In the genomic region with DNA sequence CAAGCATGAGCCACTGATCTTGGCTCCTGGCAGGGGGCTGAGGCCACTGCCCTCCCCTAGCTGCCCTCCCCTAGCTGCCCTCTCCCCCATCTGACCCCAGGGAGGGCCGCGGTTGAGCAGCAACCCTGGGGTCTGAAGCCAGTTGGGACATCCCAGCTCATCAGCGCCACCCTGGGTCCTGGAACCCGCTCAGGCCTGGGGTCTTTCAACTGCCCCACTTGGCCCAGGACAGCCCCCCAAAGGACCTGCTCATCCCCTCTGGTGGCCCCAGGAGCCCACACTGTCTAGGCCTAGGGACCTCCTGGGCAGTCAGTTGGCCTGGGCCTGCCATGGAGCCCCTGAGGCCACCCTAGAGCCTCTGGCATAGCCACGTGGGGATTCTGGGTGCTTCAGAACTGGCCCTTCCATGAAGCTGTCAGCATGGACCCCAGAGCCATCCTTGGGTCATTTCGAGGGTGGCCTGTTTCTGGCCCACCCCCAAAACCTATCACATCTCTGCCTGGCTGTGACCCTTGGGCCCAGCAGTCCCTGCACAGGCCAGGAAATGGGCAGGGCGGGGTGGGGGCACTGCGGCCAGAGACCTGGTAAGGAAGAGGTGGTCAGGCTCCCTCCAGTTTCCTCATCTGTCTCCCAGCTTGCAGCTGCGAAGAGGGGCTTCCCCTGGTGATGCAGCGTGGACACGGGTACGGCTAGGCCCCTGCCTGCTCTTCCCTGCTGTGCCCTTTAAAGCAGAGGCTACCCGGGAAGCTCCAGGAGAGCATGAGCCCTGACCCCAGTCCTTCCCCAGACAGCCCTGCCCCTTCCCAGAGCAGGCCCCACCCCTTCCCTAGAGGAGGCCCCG, we compare ENCODE assay signal across 22 cellular contexts. TPM values are rescaled to one million over a fixed set of nuclear protein-coding genes. Genes with fewer than 3 reads are reported as not detected.
A peak's percentile ranks its signal among the peaks of the same experiment; 100 is the strongest.
DNase-seq lines count a peak whose midpoint lies in the region; ATAC-seq and TF ChIP-seq lines count a peak whose summit lies in the region.
"Had no signal": no experiment of that assay in that cellular context is flagged by ENCODE, and none has a peak within 500 bp of the region (broad histone marks: within the 10 kb centered on the region; RNA-seq: fewer than 3 reads in every experiment).

No MANE protein-coding gene starts in this region.

- peak; percentile 54 for DNase-seq in activated effector memory CD4-positive, alpha-beta T cell treated with anti-CD3 and anti-CD28 coated beads, Interleukin-2, amount 50 U/mL, for 16 hours
- no peak for DNase-seq in activated effector memory CD4-positive, alpha-beta T cell treated with Interleukin-2 at 50 U/mL for 16 hours
- DNase-seq in RWPE2 (ENCODE audit: low spot score) = peak; percentile 41
- peak; percentile 26 for DNase-seq in islet precursor cell
- peak; percentile 53 for DNase-seq in sigmoid colon
- DNase-seq in NCI-H524 (lab: John Stamatoyannopoulos, UW) = no peak
- DNase-seq in hippocampal formation (lab: John Stamatoyannopoulos, UW) = no peak
- DNase-seq in CD8-positive, alpha-beta T cell = no peak
- DNase-seq: activated CD4-positive, alpha-beta T cell treated with anti-CD3 and anti-CD28 coated beads, Interleukin-2, amount 10 ng/mL, durations not matched to agents 24 days and 14 days; activated naive CD8-positive, alpha-beta T cell treated with anti-CD3 and anti-CD28 coated beads, Interleukin-2, amount 10 ng/mL, durations not matched to agents 7 days and 5 days; AML-193; DMS79; Karpas-422; NCI-H1436 treated with DMSO at 0.1 percent for 48 hours; NCI-H510A treated with DMSO at 0.1 percent for 48 hours; substantia nigra had no signal

- H3K4me1 ChIP-seq in RWPE2 (ENCODE audit: insufficient read depth, poor library complexity, severe bottlenecking) (no peaks in the 10 kb centered on the region), sigmoid colon (no peaks in the 10 kb centered on the region)
- H3K4me1 ChIP-seq in CD8-positive, alpha-beta T cell (ENCODE audit: insufficient read depth, low read length) = no peaks in the 10 kb centered on the region
- H3K4me1 ChIP-seq: neural progenitor cell, prostate gland had no signal

- intact Hi-C loops in sigmoid colon (cut with DNase I) = no loop called here
- intact Hi-C loops in CD8-positive, alpha-beta T cell (cut with DNase I, micrococcal nuclease) = no loop called here

- TF ChIP-seq POLR2A in sigmoid colon (IDR thresholded peaks at IDR 0.05) = no peak

- whole genome bisulfite sequencing in sigmoid colon, 2 donors = 84 to 94% methylated on average over 14 of the region's 14 CpGs

- H3K27me3 ChIP-seq in RWPE2 (ENCODE audit: insufficient read depth, poor library complexity, severe bottlenecking) (no peaks in the 10 kb centered on the region), sigmoid colon (peaks cover 0 to 34% (median 6%) of the 10 kb centered on the region in 3 donors)
- no peaks in the 10 kb centered on the region for H3K27me3 ChIP-seq in CD8-positive, alpha-beta T cell (ENCODE audit: insufficient read depth, low read length)

- H3K36me3 Mint-ChIP-seq in CD8-positive, alpha-beta T cell = no peaks in the 10 kb centered on the region
- H3K36me3 Mint-ChIP-seq: activated naive CD8-positive, alpha-beta T cell treated with anti-CD3 and anti-CD28 coated beads, Interleukin-2, amount 10 ng/mL, durations not matched to agents 7 days and 5 days; neural progenitor cell had no signal

- no peak for TF ChIP-seq EP300 in sigmoid colon (IDR thresholded peaks at IDR 0.05)

- no peak overlapping the region for H3K27ac Mint-ChIP-seq in CD8-positive, alpha-beta T cell
- H3K27ac Mint-ChIP-seq: activated CD4-positive, alpha-beta T cell treated with anti-CD3 and anti-CD28 coated beads, Interleukin-2, amount 10 ng/mL, durations not matched to agents 24 days and 14 days; activated naive CD8-positive, alpha-beta T cell treated with anti-CD3 and anti-CD28 coated beads, Interleukin-2, amount 10 ng/mL, durations not matched to agents 7 days and 5 days; neural progenitor cell had no signal

- CTCF ChIA-PET in CD8-positive, alpha-beta T cell (lab: Charles Lee) = no interaction called here

- no peaks in the 10 kb centered on the region for H3K9me3 ChIP-seq in RWPE2 (ENCODE audit: severe bottlenecking)
- H3K9me3 ChIP-seq in sigmoid colon = no peaks in the 10 kb centered on the region
- H3K9me3 ChIP-seq in CD8-positive, alpha-beta T cell (ENCODE audit: low read length) = no peaks in the 10 kb centered on the region
- H3K9me3 ChIP-seq: prostate gland had no signal

- ATAC-seq in RWPE2 (ENCODE audit: low read depth) = no peak
- ATAC-seq in CD8-positive, alpha-beta T cell = no peak

- no peaks in the 10 kb centered on the region for H3K9me3 Mint-ChIP-seq in CD8-positive, alpha-beta T cell
- H3K9me3 Mint-ChIP-seq: activated naive CD8-positive, alpha-beta T cell treated with anti-CD3 and anti-CD28 coated beads, Interleukin-2, amount 10 ng/mL, durations not matched to agents 7 days and 5 days; neural progenitor cell had no signal

- no peak overlapping the region for H3K4me3 Mint-ChIP-seq in CD8-positive, alpha-beta T cell
- H3K4me3 Mint-ChIP-seq: activated CD4-positive, alpha-beta T cell treated with anti-CD3 and anti-CD28 coated beads, Interleukin-2, amount 10 ng/mL, durations not matched to agents 24 days and 14 days; activated naive CD8-positive, alpha-beta T cell treated with anti-CD3 and anti-CD28 coated beads, Interleukin-2, amount 10 ng/mL, durations not matched to agents 7 days and 5 days; neural progenitor cell had no signal

- H3K27me3 Mint-ChIP-seq in CD8-positive, alpha-beta T cell (ENCODE audit: low read depth) = no peaks in the 10 kb centered on the region
- H3K27me3 Mint-ChIP-seq: activated CD4-positive, alpha-beta T cell treated with anti-CD3 and anti-CD28 coated beads, Interleukin-2, amount 10 ng/mL, durations not matched to agents 24 days and 14 days; activated naive CD8-positive, alpha-beta T cell treated with anti-CD3 and anti-CD28 coated beads, Interleukin-2, amount 10 ng/mL, durations not matched to agents 7 days and 5 days had no signal

- H3K27ac ChIP-seq in RWPE2 (ENCODE audit: poor library complexity, severe bottlenecking) (no peak overlapping the region), sigmoid colon (no peak overlapping the region)
- H3K27ac ChIP-seq in CD8-positive, alpha-beta T cell (ENCODE audit: low read depth, low read length) = no peak overlapping the region
- H3K27ac ChIP-seq: neural progenitor cell, prostate gland had no signal

- H3K36me3 ChIP-seq in RWPE2 (ENCODE audit: low read depth) (no peaks in the 10 kb centered on the region), sigmoid colon (no peaks in the 10 kb centered on the region)
- no peaks in the 10 kb centered on the region for H3K36me3 ChIP-seq in CD8-positive, alpha-beta T cell (ENCODE audit: insufficient read depth, low read length)
- H3K36me3 ChIP-seq: neural progenitor cell, prostate gland had no signal

- POLR2A ChIA-PET in CD8-positive, alpha-beta T cell (lab: Charles Lee) = no interaction called here

- no peak overlapping the region for H3K4me3 ChIP-seq in RWPE2 (ENCODE audit: severe bottlenecking)
- no peak overlapping the region for H3K4me3 ChIP-seq in sigmoid colon
- H3K4me3 ChIP-seq in CD8-positive, alpha-beta T cell (ENCODE audit: low read depth, low read length) = no peak overlapping the region
- H3K4me3 ChIP-seq: neural progenitor cell, prostate gland had no signal

- H3K4me1 Mint-ChIP-seq in CD8-positive, alpha-beta T cell (ENCODE audit: low read depth) = peaks cover 3% of the 10 kb centered on the region
- H3K4me1 Mint-ChIP-seq: activated CD4-positive, alpha-beta T cell treated with anti-CD3 and anti-CD28 coated beads, Interleukin-2, amount 10 ng/mL, durations not matched to agents 24 days and 14 days; activated naive CD8-positive, alpha-beta T cell treated with anti-CD3 and anti-CD28 coated beads, Interleukin-2, amount 10 ng/mL, durations not matched to agents 7 days and 5 days; neural progenitor cell had no signal

- no peak for TF ChIP-seq CTCF in RWPE2 (IDR thresholded peaks at IDR 0.05; ENCODE audit: poor library complexity, severe bottlenecking)
- TF ChIP-seq CTCF in sigmoid colon (IDR thresholded peaks at IDR 0.05) = no peak
- no peak for TF ChIP-seq CTCF in CD8-positive, alpha-beta T cell (IDR thresholded peaks at IDR 0.05)

RNA-seq across cellular contexts. Expression of a gene that starts 37.9 kb away (rescaled TPM):
- 1 to 10 TPM in 3 of 4 donors, not detected in 1; 2.5 to 8.0 (median 2.9) TPM for total RNA-seq in sigmoid colon
- 100 to 1,000 TPM in 1 of 3 donors, 10 to 100 TPM in 2; 22.8 to 248 (median 40.2) TPM for polyA plus RNA-seq in sigmoid colon
- not detected for total RNA-seq in CD8-positive, alpha-beta T cell
- total RNA-seq: activated CD4-positive, alpha-beta T cell treated with anti-CD3 and anti-CD28 coated beads, Interleukin-2, amount 10 ng/mL, durations not matched to agents 24 days and 14 days; activated naive CD8-positive, alpha-beta T cell treated with anti-CD3 and anti-CD28 coated beads, Interleukin-2, amount 10 ng/mL, durations not matched to agents 7 days and 5 days; H4; liver; skeletal muscle tissue; urinary bladder had no signal

RNA-seq across cellular contexts. Expression of a gene that starts 45.2 kb away (rescaled TPM):
- under 1 TPM in 1 of 4 donors, not detected in 3; under 0.01 TPM for total RNA-seq in sigmoid colon
- under 1 TPM in 2 of 3 donors, not detected in 1; under 0.01 to 0.09 TPM for polyA plus RNA-seq in sigmoid colon
- not detected for total RNA-seq in CD8-positive, alpha-beta T cell
- total RNA-seq: activated CD4-positive, alpha-beta T cell treated with anti-CD3 and anti-CD28 coated beads, Interleukin-2, amount 10 ng/mL, durations not matched to agents 24 days and 14 days; activated naive CD8-positive, alpha-beta T cell treated with anti-CD3 and anti-CD28 coated beads, Interleukin-2, amount 10 ng/mL, durations not matched to agents 7 days and 5 days; H4; liver; urinary bladder had no signal
- polyA plus RNA-seq: liver, urinary bladder had no signal

Comparison
In these comparisons a context has a peak if more than half of its experiments do, and no peak if none do; other contexts are left out.
1. DNase-seq: peak in activated effector memory CD4-positive, alpha-beta T cell treated with anti-CD3 and anti-CD28 coated beads, Interleukin-2, amount 50 U/mL, for 16 hours (single experiment), RWPE2 (single experiment), islet precursor cell (single experiment) and sigmoid colon (single experiment); none in activated effector memory CD4-positive, alpha-beta T cell treated with Interleukin-2 at 50 U/mL for 16 hours (single experiment), NCI-H524 (0 of 2), hippocampal formation (0 of 2) and CD8-positive, alpha-beta T cell (0 of 7).